Comparison of ENCODE assay signal across 9 cellular contexts in the genomic region with DNA sequence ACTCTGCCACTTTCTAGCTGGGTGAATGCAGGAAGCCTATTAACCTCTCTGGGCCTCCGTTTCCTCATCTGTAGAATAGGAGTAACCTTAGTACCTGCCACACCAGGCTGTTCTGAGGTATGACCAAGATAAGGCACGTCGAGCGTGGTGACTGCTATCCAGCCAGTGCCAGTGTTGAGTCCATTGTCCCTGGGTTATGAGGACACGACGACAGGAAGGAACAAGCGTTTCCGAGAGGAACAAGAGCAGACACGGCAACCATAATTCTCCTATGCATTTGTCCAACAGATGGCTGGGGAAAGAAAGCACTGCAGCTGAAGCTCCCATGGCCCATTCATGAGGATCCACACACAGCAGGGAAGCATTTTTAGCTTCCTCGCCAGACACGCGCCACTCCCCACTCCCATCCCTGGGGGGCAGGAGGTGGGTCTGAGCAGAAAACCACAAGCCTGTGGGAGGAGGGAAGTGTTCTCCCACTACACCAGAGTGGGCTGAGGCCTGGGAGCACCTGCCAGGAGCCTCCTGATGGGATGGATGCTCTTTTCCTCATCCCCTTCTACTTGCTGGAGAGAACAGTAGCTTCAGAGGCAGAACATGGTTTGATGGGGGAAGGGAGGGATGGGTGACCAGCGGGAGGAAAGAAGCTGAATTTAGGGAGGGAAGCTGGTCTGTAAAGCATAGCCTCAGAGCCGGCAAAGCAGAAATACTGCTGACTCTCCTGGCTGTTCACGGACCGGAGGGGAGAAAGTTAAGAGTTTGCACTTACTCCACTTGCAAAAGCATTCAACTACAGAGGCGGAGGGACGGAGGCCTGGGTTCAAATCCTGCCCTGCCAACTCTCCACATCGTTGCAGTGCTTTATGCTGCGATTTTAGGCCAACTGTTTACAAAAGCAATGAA. TPM values are rescaled to one million over a fixed set of nuclear protein-coding genes. Genes with fewer than 3 reads are reported as not detected.
A peak's percentile ranks its signal among the peaks of the same experiment; 100 is the strongest.
DNase-seq lines count a peak whose midpoint lies in the region; ATAC-seq and TF ChIP-seq lines count a peak whose summit lies in the region.
"Had no signal": no experiment of that assay in that cellular context is flagged by ENCODE, and none has a peak within 500 bp of the region (broad histone marks: within the 10 kb centered on the region; RNA-seq: fewer than 3 reads in every experiment).

No MANE protein-coding gene starts in this region.

- no TSS peak for BruUV-seq in mammary epithelial cell (replicated peaks; lab: Mats Ljungman, UMichigan)

- H3K27me3 Mint-ChIP-seq in CD8-positive, alpha-beta memory T cell: peaks cover 0 to 6% of the 10 kb centered on the region in 2 donors
- peaks cover 9% of the 10 kb centered on the region for H3K27me3 Mint-ChIP-seq in neural progenitor cell (ENCODE audit: insufficient read depth, low read depth)

- CTCF ChIA-PET in CD8-positive, alpha-beta memory T cell (lab: Charles Lee): interaction anchor here (0.8 to 4.8 kb wide), 8 partner anchors 7 to 109 kb away, joined by 3 to 53 read pairs (median 6); no protein-coding TSS in a partner anchor
- CTCF ChIA-PET in mammary epithelial cell (lab: Charles Lee; ENCODE audit: low non-redundant PET): no interaction called here

- H3K27ac Mint-ChIP-seq in CD8-positive, alpha-beta memory T cell: peak overlapping the region; percentile 84 to 96 (median 92)
- H3K27ac Mint-ChIP-seq in neural progenitor cell: peak overlapping the region; percentile 16

- H3K27me3 ChIP-seq in CD8-positive, alpha-beta memory T cell (ENCODE audit: insufficient read depth, low read length, poor library complexity, severe bottlenecking): no peaks in the 10 kb centered on the region
- H3K27me3 ChIP-seq in mammary epithelial cell (ENCODE audit: insufficient read depth, low read length): no peaks in the 10 kb centered on the region
- peaks cover 12% of the 10 kb centered on the region for H3K27me3 ChIP-seq in neural progenitor cell

- dilution Hi-C loops in mammary epithelial cell (cut with HindIII; ENCODE audit: low sequenced_read_pairs): loop anchor here (5.0 kb wide), 3 partner anchors 48 to 113 kb away; partner anchors contain the start of gene MEAK7

- H3K4me1 ChIP-seq in CD8-positive, alpha-beta memory T cell (ENCODE audit: insufficient read depth, low read length): peaks cover 65% of the 10 kb centered on the region
- H3K4me1 ChIP-seq in mammary epithelial cell (ENCODE audit: insufficient read depth, low read length): peaks cover 28% of the 10 kb centered on the region
- H3K4me1 ChIP-seq in neural progenitor cell: peaks cover 25% of the 10 kb centered on the region

- DNase-seq in CD8-positive, alpha-beta memory T cell: no peak
- DNase-seq in KBM-7 (peak; percentile 49), mammary epithelial cell (no peak), neural progenitor cell (ENCODE audit: low spot score) (no peak), NOMO-1 (lab: John Stamatoyannopoulos, UW; ENCODE audit: unreplicated experiment in 2 of 2) (no peak)
- DNase-seq: NCI-H82 had no signal

- peaks cover 4 to 60% (median 22%) of the 10 kb centered on the region in 3 donors for H3K36me3 Mint-ChIP-seq in CD8-positive, alpha-beta memory T cell
- H3K36me3 Mint-ChIP-seq in neural progenitor cell: peaks cover 29% of the 10 kb centered on the region

- H3K9ac ChIP-seq in mammary epithelial cell (ENCODE audit: insufficient read depth, low read length) (no peak overlapping the region), neural progenitor cell (no peak overlapping the region)

- POLR2A ChIA-PET in CD8-positive, alpha-beta memory T cell (lab: Charles Lee): interaction anchor here (0.9 to 5.7 kb wide), 9 partner anchors 6 to 101 kb away, joined by 3 to 82 read pairs (median 6); no protein-coding TSS in a partner anchor

- ATAC-seq in HG03571 (IDR thresholded peaks at IDR 0.05; ENCODE audit: unreplicated experiment) (no peak), esophagus mucosa (no peak), GM19395 (IDR thresholded peaks at IDR 0.05; ENCODE audit: unreplicated experiment) (no peak)

- H3K4me2 ChIP-seq in mammary epithelial cell (ENCODE audit: insufficient read depth, low read depth, low read length) (peak overlapping the region; percentile 93), neural progenitor cell (peak overlapping the region; percentile 57)

- WGBS in mammary epithelial cell (ENCODE audit: low coverage, missing lambda C conversion rate): 95% methylated on average over 19 of the region's 20 CpGs

- peak overlapping the region; percentile 22 for H3K27ac ChIP-seq in CD8-positive, alpha-beta memory T cell (ENCODE audit: low read depth, low read length)
- no peak overlapping the region for H3K27ac ChIP-seq in mammary epithelial cell (ENCODE audit: insufficient read depth, low read depth, low read length)
- no peak overlapping the region for H3K27ac ChIP-seq in neural progenitor cell

- H4K20me1 ChIP-seq in mammary epithelial cell (ENCODE audit: insufficient read depth, low read length) (no peaks in the 10 kb centered on the region), neural progenitor cell (ENCODE audit: low read depth) (peaks cover 67% of the 10 kb centered on the region)

- no peaks in the 10 kb centered on the region for H3K9me3 ChIP-seq in CD8-positive, alpha-beta memory T cell (ENCODE audit: low read length)
- no peaks in the 10 kb centered on the region for H3K9me3 ChIP-seq in mammary epithelial cell (replicated peaks; ENCODE audit: insufficient read depth, low read length)
- no peaks in the 10 kb centered on the region for H3K9me3 ChIP-seq in neural progenitor cell (ENCODE audit: low read depth)

- peak overlapping the region; percentile 38 for H3K4me3 ChIP-seq in CD8-positive, alpha-beta memory T cell (ENCODE audit: low read length)
- no peak overlapping the region for H3K4me3 ChIP-seq in mammary epithelial cell (replicated peaks in 1 of 3; ENCODE audit: insufficient read depth in 1 of 3, low read depth in 2 of 3, low read length in 3 of 3)
- peak overlapping the region; percentile 17 for H3K4me3 ChIP-seq in neural progenitor cell

- in situ Hi-C loops in KBM-7 (cut with MboI; ENCODE audit: low pct_unique_long_range_greater_than_20kb, low sequenced_read_pairs) (loop anchor here (10.0 kb wide), 1 partner anchor 100 kb away; no protein-coding TSS in a partner anchor), mammary epithelial cell (cut with MboI; ENCODE audit: low sequenced_read_pairs in 2 of 2) (no loop called here)

- TF ChIP-seq CTCF in mammary epithelial cell (conservative IDR thresholded peaks at IDR 0.05 in 1 of 2, IDR thresholded peaks at IDR 0.05 in 1 of 2; ENCODE audit: extremely low read depth in 1 of 2, insufficient read depth in 1 of 2, low read depth in 1 of 2, low read length in 2 of 2) (no peak), neural progenitor cell (IDR thresholded peaks at IDR 0.05) (no peak)

- H3K79me2 ChIP-seq in mammary epithelial cell (ENCODE audit: insufficient read depth, low read length): peaks cover 77% of the 10 kb centered on the region
- peaks cover 71% of the 10 kb centered on the region for H3K79me2 ChIP-seq in neural progenitor cell (ENCODE audit: low read depth)

- H2AFZ ChIP-seq in mammary epithelial cell (ENCODE audit: low read depth, low read length): no peak overlapping the region
- H2AFZ ChIP-seq in neural progenitor cell (replicated peaks): no peak overlapping the region

- H3F3A ChIP-seq in neural progenitor cell (ENCODE audit: low read depth): peaks cover 27% of the 10 kb centered on the region

- intact Hi-C loops in mammary epithelial cell (cut with micrococcal nuclease): loop anchor here (5.0 kb wide), 1 partner anchor 83 kb away; no protein-coding TSS in a partner anchor

- peak overlapping the region; percentile 85 to 98 (median 95) for H3K4me3 Mint-ChIP-seq in CD8-positive, alpha-beta memory T cell
- H3K4me3 Mint-ChIP-seq in neural progenitor cell: peak overlapping the region; percentile 86

- no peaks in the 10 kb centered on the region for H3K9me3 Mint-ChIP-seq in CD8-positive, alpha-beta memory T cell
- no peaks in the 10 kb centered on the region for H3K9me3 Mint-ChIP-seq in neural progenitor cell

- H3K36me3 ChIP-seq in CD8-positive, alpha-beta memory T cell (ENCODE audit: insufficient read depth, low read length): no peaks in the 10 kb centered on the region
- H3K36me3 ChIP-seq in mammary epithelial cell (ENCODE audit: insufficient read depth, low read length): peaks cover 11% of the 10 kb centered on the region
- H3K36me3 ChIP-seq in neural progenitor cell: no peaks in the 10 kb centered on the region

- H3K4me1 Mint-ChIP-seq in CD8-positive, alpha-beta memory T cell: peaks cover 64 to 69% (median 67%) of the 10 kb centered on the region in 3 donors
- H3K4me1 Mint-ChIP-seq in neural progenitor cell: peaks cover 63% of the 10 kb centered on the region

RNA-seq across cellular contexts. Expression of gene COTL1, which starts 2.7 kb away (rescaled TPM):
- 100 to 1,000 TPM; 373 to 388 TPM for total RNA-seq in CD8-positive, alpha-beta memory T cell
- 653 TPM for polyA plus RNA-seq in CD8-positive, alpha-beta memory T cell
- total RNA-seq in mammary epithelial cell (100 to 1,000 TPM in 1 of 2 donors, 10 to 100 TPM in 1; 79.2 to 202 TPM), neural progenitor cell (ENCODE audit: low replicate concordance) (46.9 and 93.7 TPM in 2 replicates), esophagus mucosa (16.3 TPM)
- polyA plus RNA-seq in mammary epithelial cell: 190 TPM
- 217 TPM for polyA minus RNA-seq in mammary epithelial cell

RNA-seq across cellular contexts. Expression of gene KLHL36, which starts 33.1 kb away (rescaled TPM):
- 10 to 100 TPM; 39.7 to 41.2 TPM for total RNA-seq in CD8-positive, alpha-beta memory T cell
- polyA plus RNA-seq in CD8-positive, alpha-beta memory T cell: 34.0 TPM
- total RNA-seq in mammary epithelial cell: 100 to 1,000 TPM in 1 of 2 donors, 10 to 100 TPM in 1; 52.9 to 103 TPM
- 38.8 TPM for polyA plus RNA-seq in mammary epithelial cell
- 35.9 TPM for polyA minus RNA-seq in mammary epithelial cell
- 15.9 and 25.3 TPM in 2 replicates for total RNA-seq in neural progenitor cell (ENCODE audit: low replicate concordance)
- 26.3 TPM for total RNA-seq in esophagus mucosa

Comparison
In these comparisons a context has a peak if more than half of its experiments do, and no peak if none do; other contexts are left out.
1. H3K4me3 ChIP-seq: peak in CD8-positive, alpha-beta memory T cell (single experiment) and neural progenitor cell (single experiment); none in mammary epithelial cell (0 of 3).